16 cellular contexts compared by ENCODE assay signal in the genomic region with DNA sequence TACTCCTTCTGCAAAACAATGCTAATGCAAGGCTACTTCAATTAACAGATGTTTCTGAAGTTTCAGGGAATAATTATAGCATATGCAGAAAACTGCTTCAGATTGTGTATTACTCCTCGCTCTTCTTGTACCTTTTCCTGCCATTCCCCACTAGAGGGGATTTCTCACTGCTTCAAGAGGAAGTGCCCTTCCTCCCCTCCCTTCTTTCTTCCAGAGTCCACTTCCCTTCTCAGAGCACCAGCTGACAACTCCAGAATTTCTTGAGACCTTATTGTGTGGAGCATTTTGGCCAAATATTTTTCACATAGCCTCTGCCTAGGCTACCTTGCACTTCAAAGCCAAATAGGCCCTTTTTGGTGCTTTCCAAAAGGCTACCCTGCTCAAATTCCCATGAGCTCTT. TPM values are rescaled to one million over a fixed set of nuclear protein-coding genes. Genes with fewer than 3 reads are reported as not detected.
DNase-seq lines count a peak whose midpoint lies in the region; ATAC-seq, FAIRE-seq and TF ChIP-seq lines count a peak whose summit lies in the region.
"Had no signal": no experiment of that assay in that cellular context is flagged by ENCODE, and none has a peak within 500 bp of the region (broad histone marks: within the 10 kb centered on the region; RNA-seq: fewer than 3 reads in every experiment).

No MANE protein-coding gene starts in this region.

- no peaks in the 10 kb centered on the region for H3K9me1 ChIP-seq in K562 (ENCODE audit: control insufficient read depth, insufficient read depth, low read length)

- intact Hi-C loops in Caco-2 (cut with micrococcal nuclease; ENCODE audit: unreplicated experiment), result no loop called here
- intact Hi-C loops in K562 (cut with micrococcal nuclease), result no loop called here
- intact Hi-C loops in activated CD4-positive, alpha-beta T cell treated with anti-CD3 and anti-CD28 coated beads, Interleukin-2, amount 10 ng/mL, durations not matched to agents 24 days and 14 days (cut with micrococcal nuclease), result no loop called here

- no TSS peak for BruUV-seq in Caco-2 (replicated peaks; lab: Mats Ljungman, UMichigan)
- BruUV-seq in K562 (replicated peaks; lab: Mats Ljungman, UMichigan), result no TSS peak

- H3K9me3 Mint-ChIP-seq in Caco-2 (ENCODE audit: unreplicated experiment), result peaks cover 32% of the 10 kb centered on the region
- H3K9me3 Mint-ChIP-seq in activated CD4-positive, alpha-beta T cell treated with anti-CD3 and anti-CD28 coated beads, Interleukin-2, amount 10 ng/mL, durations not matched to agents 24 days and 14 days, result no peaks in the 10 kb centered on the region
- H3K9me3 Mint-ChIP-seq: CD4-positive, alpha-beta T cell had no signal

- TF ChIP-seq RAD21 in K562 (CRISPR knock-in tag; conservative IDR thresholded peaks at IDR 0.05 in 1 of 2, IDR thresholded peaks at IDR 0.05 in 1 of 2), result no peak

- no peak overlapping the region for H3K27ac ChIP-seq in K562 (ENCODE audit: extremely low read depth, low read depth, low read length)

- H2AFZ ChIP-seq in K562 (ENCODE audit: low read depth, low read length), result peak overlapping the region; percentile 49

- H3K4me3 ChIP-seq in Caco-2 (ENCODE audit: low read depth, low read length) (no peak overlapping the region), K562 (no peak overlapping the region)

- no peaks in the 10 kb centered on the region for H3K79me2 ChIP-seq in K562 (ENCODE audit: control insufficient read depth, insufficient read depth, low read length)

- no peak overlapping the region for H3K4me3 Mint-ChIP-seq in Caco-2 (ENCODE audit: unreplicated experiment)
- H3K4me3 Mint-ChIP-seq in activated CD4-positive, alpha-beta T cell treated with anti-CD3 and anti-CD28 coated beads, Interleukin-2, amount 10 ng/mL, durations not matched to agents 24 days and 14 days, result no peak overlapping the region
- H3K4me3 Mint-ChIP-seq: CD4-positive, alpha-beta T cell; H9 had no signal

- ATAC-seq in K562, result no peak

- H3K27me3 ChIP-seq in Caco-2 (replicated peaks; ENCODE audit: control insufficient read depth, insufficient read depth, low read length) (no peaks in the 10 kb centered on the region), K562 (ENCODE audit: control insufficient read depth in 2 of 2, insufficient read depth in 2 of 2, low read length in 2 of 2) (no peaks in the 10 kb centered on the region)
- H3K27me3 ChIP-seq: BE2C had no signal

- no peak for FAIRE-seq in K562 (lab: Jason Lieb, UNC)
- FAIRE-seq: A204.1, H1 had no signal

- peaks cover 24% of the 10 kb centered on the region for H3K36me3 Mint-ChIP-seq in Caco-2 (ENCODE audit: insufficient read depth, unreplicated experiment)
- no peaks in the 10 kb centered on the region for H3K36me3 Mint-ChIP-seq in activated CD4-positive, alpha-beta T cell treated with anti-CD3 and anti-CD28 coated beads, Interleukin-2, amount 10 ng/mL, durations not matched to agents 24 days and 14 days (ENCODE audit: low read depth)

- in situ Hi-C loops in K562 (cut with MboI), result no loop called here

- no peak for TF ChIP-seq EP300 in K562 (IDR thresholded peaks at IDR 0.05; ENCODE audit: low read length)

- H3K4me1 Mint-ChIP-seq in Caco-2 (ENCODE audit: low read depth, unreplicated experiment), result peaks cover 18% of the 10 kb centered on the region
- H3K4me1 Mint-ChIP-seq in activated CD4-positive, alpha-beta T cell treated with anti-CD3 and anti-CD28 coated beads, Interleukin-2, amount 10 ng/mL, durations not matched to agents 24 days and 14 days, result peaks cover 3% of the 10 kb centered on the region
- H3K4me1 Mint-ChIP-seq: H9 had no signal

- peak overlapping the region; percentile 45 for H3K27ac Mint-ChIP-seq in Caco-2 (ENCODE audit: unreplicated experiment)
- H3K27ac Mint-ChIP-seq in activated CD4-positive, alpha-beta T cell treated with anti-CD3 and anti-CD28 coated beads, Interleukin-2, amount 10 ng/mL, durations not matched to agents 24 days and 14 days, result no peak overlapping the region
- H3K27ac Mint-ChIP-seq: CD4-positive, alpha-beta T cell; H9 had no signal

- no peak for TF ChIP-seq POLR2A in K562 (conservative IDR thresholded peaks at IDR 0.05)

- CTCF ChIA-PET in Caco-2 (lab: Charles Lee), result no interaction called here
- CTCF ChIA-PET in K562 (lab: Yijun Ruan, JAX; ENCODE audit: low intra/inter-chr PET ratio), result no interaction called here

- H3K36me3 ChIP-seq in Caco-2 (ENCODE audit: control insufficient read depth, insufficient read depth, low read length), result no peaks in the 10 kb centered on the region
- H3K36me3 ChIP-seq in K562 (ENCODE audit: control insufficient read depth, insufficient read depth, low read length), result no peaks in the 10 kb centered on the region
- H3K36me3 ChIP-seq: BE2C had no signal

- peaks cover 36% of the 10 kb centered on the region for H3K4me1 ChIP-seq in Caco-2
- H3K4me1 ChIP-seq in K562 (replicated peaks in 1 of 2; ENCODE audit: control insufficient read depth in 2 of 2, insufficient read depth in 2 of 2, low read length in 2 of 2), result no peaks in the 10 kb centered on the region
- H3K4me1 ChIP-seq: BE2C had no signal

- no peaks in the 10 kb centered on the region for H3K27me3 Mint-ChIP-seq in Caco-2 (ENCODE audit: insufficient read depth, unreplicated experiment)
- peaks cover 17% of the 10 kb centered on the region for H3K27me3 Mint-ChIP-seq in activated CD4-positive, alpha-beta T cell treated with anti-CD3 and anti-CD28 coated beads, Interleukin-2, amount 10 ng/mL, durations not matched to agents 24 days and 14 days

- H3K9me3 ChIP-seq in Caco-2 (peaks cover 26% of the 10 kb centered on the region), K562 (replicated peaks; ENCODE audit: control insufficient read depth, insufficient read depth, low read depth, low read length) (no peaks in the 10 kb centered on the region)
- H3K9me3 ChIP-seq: BE2C had no signal

- POLR2A ChIA-PET in Caco-2 (lab: Charles Lee) (no interaction called here), K562 (lab: Yijun Ruan, JAX) (interaction anchor here (0.6 to 1.1 kb wide), 3 partner anchors 13 to 751 kb away, joined by 3 to 6 read pairs (median 3); a partner anchor contains a TSS)

- TF ChIP-seq CTCF in Caco-2 (IDR thresholded peaks at IDR 0.05; ENCODE audit: insufficient read depth in 1 of 2, low read depth in 1 of 2, low read length in 1 of 2, severe bottlenecking in 1 of 2, unreplicated experiment in 1 of 2) (no peak), K562 (IDR thresholded peaks at IDR 0.05 in 2 of 3, conservative IDR thresholded peaks at IDR 0.05 in 1 of 3; ENCODE audit: insufficient read depth in 2 of 3, low read depth in 1 of 3, low read length in 3 of 3) (no peak)

- no peak overlapping the region for H3K4me2 ChIP-seq in K562 (ENCODE audit: insufficient read depth, low read length)

- H3K9ac ChIP-seq in K562 (ENCODE audit: insufficient read depth in 1 of 2, low read depth in 2 of 2, low read length in 2 of 2), result no peak overlapping the region

- H4K20me1 ChIP-seq in K562 (replicated peaks; ENCODE audit: control insufficient read depth, insufficient read depth, low read length), result no peaks in the 10 kb centered on the region

- 57% methylated on average over 1 of the region's 1 CpG for WGBS in K562 (ENCODE audit: insufficient coverage, low coverage, missing lambda C conversion rate)

- DNase-seq in Caco-2, result no peak
- peak; percentile 16 for DNase-seq in MV-4-11 (lab: John Stamatoyannopoulos, UW)
- DNase-seq in K562 (ENCODE audit: extremely low read depth in 1 of 4, low spot score in 3 of 4), result no peak
- no peak for DNase-seq in activated CD4-positive, alpha-beta T cell treated with anti-CD3 and anti-CD28 coated beads, Interleukin-2, amount 10 ng/mL, durations not matched to agents 24 days and 14 days
- no peak for DNase-seq in NCI-H1694 (lab: John Stamatoyannopoulos, UW)
- no peak for DNase-seq in activated CD4-positive, CD25-positive, alpha-beta regulatory T cell (lab: John Stamatoyannopoulos, UW)
- DNase-seq: ACHN; BE2C; C1 segment of cervical spinal cord; CD4-positive, alpha-beta T cell; DMS153; DMS79; GDM1; H9 had no signal

TF ChIP-seq in K562, 482 proteins besides CTCF, POLR2A, EP300 and RAD21:
- TF ChIP-seq ZKSCAN1 (IDR thresholded peaks at IDR 0.05; ENCODE audit: low read depth, low read length), result no peak
- peak; percentile 88 for TF ChIP-seq SPI1 (IDR thresholded peaks at IDR 0.05; ENCODE audit: borderline replicate concordance, low read depth, low read length)

RNA-seq across cellular contexts. Expression of a gene that starts 12.7 kb away (rescaled TPM):
- total RNA-seq in Caco-2 (2022) (61.2 and 64.8 TPM in 2 replicates), K562 (2014; rRNA removed) (42.2 and 42.5 TPM in 2 replicates), K562 (2014; rRNA removed; fragmentation: Illumina TruSeq; extraction: Trizol) (46.8 and 52.6 TPM in 2 replicates), K562 (2015; rRNA removed; fragmentation: Illumina TruSeq; extraction: Trizol) (52.9 and 55.5 TPM in 2 replicates), K562 (2021) (60.2 and 62.6 TPM in 2 replicates)
- total RNA-seq in K562 (2011; cell fraction: chromatin; rRNA removed; ENCODE audit: low replicate concordance), result 9.3 and 14.6 TPM in 2 replicates
- 7.3 and 8.6 TPM in 2 replicates for total RNA-seq in K562 (2011; cell fraction: nucleolus; rRNA removed)
- total RNA-seq in K562 (2011; cell fraction: nucleoplasm; rRNA removed), result 14.8 and 27.5 TPM in 2 replicates
- polyA plus RNA-seq in K562 (2011; rRNA removed) (20.5 and 27.9 TPM in 2 replicates), K562 (2014; fragmentation: Illumina TruSeq; extraction: Trizol) (28.8 and 34.6 TPM in 2 replicates), K562 (2014; fragmentation: Nextera tagmentation; extraction: Ambion mirVana) (1 to 10 TPM; 5.1 to 7.7 TPM), K562 (2014; rRNA removed) (35.4 and 41.4 TPM in 2 replicates)
- 17.9 and 19.6 TPM in 2 replicates for polyA plus RNA-seq in K562 (2011; cell fraction: cytosol; rRNA removed)
- polyA plus RNA-seq in K562 (2011; cell fraction: nucleus; rRNA removed), result 5.9 and 6.6 TPM in 2 replicates
- polyA plus RNA-seq in K562 (2012), result 27.9 and 32.3 TPM in 2 replicates
- polyA minus RNA-seq in K562 (2011; rRNA and poly(A)+ RNA removed), result 22.3 and 25.4 TPM in 2 replicates
- polyA minus RNA-seq in K562 (2011; cell fraction: cytosol; rRNA and poly(A)+ RNA removed), result 12.9 and 13.6 TPM in 2 replicates
- 5.7 and 7.9 TPM in 2 replicates for polyA minus RNA-seq in K562 (2011; cell fraction: nucleus; rRNA and poly(A)+ RNA removed)
- total RNA-seq in activated CD4-positive, alpha-beta T cell treated with anti-CD3 and anti-CD28 coated beads, Interleukin-2, amount 10 ng/mL, durations not matched to agents 24 days and 14 days, result 39.0 and 43.7 TPM in 2 replicates
